ENCODE assay signal across 18 cellular contexts in genomic region chr17:15289285-15290185, GRCh38. TPM values are rescaled to one million over a fixed set of nuclear protein-coding genes. Genes with fewer than 3 reads are reported as not detected.
DNase-seq lines count a peak whose midpoint lies in the region; ATAC-seq, FAIRE-seq and TF ChIP-seq lines count a peak whose summit lies in the region.
"Had no signal": no experiment of that assay in that cellular context is flagged by ENCODE, and none has a peak within 500 bp of the region (broad histone marks: within the 10 kb centered on the region; RNA-seq: fewer than 3 reads in every experiment).

No MANE protein-coding gene starts in this region.

- TF ChIP-seq POLR2A in K562 (conservative IDR thresholded peaks at IDR 0.05), result no peak

- ATAC-seq in K562 (no peak), GM18873 (IDR thresholded peaks at IDR 0.05; ENCODE audit: low FRiP score, unreplicated experiment) (no peak), GM21447 (IDR thresholded peaks at IDR 0.05; ENCODE audit: unreplicated experiment) (no peak), GM18858 (IDR thresholded peaks at IDR 0.05; ENCODE audit: unreplicated experiment) (no peak)
- ATAC-seq: HCT116 had no signal

- H3K4me1 ChIP-seq in K562 (replicated peaks in 1 of 2; ENCODE audit: control insufficient read depth in 2 of 2, insufficient read depth in 2 of 2, low read length in 2 of 2), result peaks cover 0 to 6% of the 10 kb centered on the region in 2 experiments; a peak in 2 of 5 replicates

- H3K4me3 ChIP-seq in K562, result no peak overlapping the region

- peak overlapping the region; percentile 53; the same call in 1 of the 2 replicates for H3K4me2 ChIP-seq in K562 (ENCODE audit: insufficient read depth, low read length)

- no peak overlapping the region for H3K9ac ChIP-seq in K562 (ENCODE audit: insufficient read depth in 1 of 2, low read depth in 2 of 2, low read length in 2 of 2)

- H3K79me2 ChIP-seq in K562 (ENCODE audit: control insufficient read depth, insufficient read depth, low read length), result no peaks in the 10 kb centered on the region

- CTCF ChIA-PET in K562 (lab: Yijun Ruan, JAX; ENCODE audit: low intra/inter-chr PET ratio), result no interaction called here

- no peaks in the 10 kb centered on the region for H3K9me1 ChIP-seq in K562 (ENCODE audit: control insufficient read depth, insufficient read depth, low read length)

- BruUV-seq in K562 (replicated peaks; lab: Mats Ljungman, UMichigan), result no TSS peak

- H3K27ac ChIP-seq in K562 (ENCODE audit: extremely low read depth, low read depth, low read length), result no peak overlapping the region
- H3K27ac ChIP-seq: 22Rv1 had no signal

- H2AFZ ChIP-seq in K562 (ENCODE audit: low read depth, low read length), result peak overlapping the region; percentile 89

- 27% methylated on average over 18 of the region's 22 CpGs for WGBS in K562 (ENCODE audit: insufficient coverage, low coverage, missing lambda C conversion rate)

- no peaks in the 10 kb centered on the region for H3K36me3 ChIP-seq in K562 (ENCODE audit: control insufficient read depth, insufficient read depth, low read length)

- no peak for TF ChIP-seq EP300 in K562 (IDR thresholded peaks at IDR 0.05; ENCODE audit: low read length)

- DNase-seq in DMS153 (lab: John Stamatoyannopoulos, UW) (peak; percentile 0), DMS153 treated with DMSO at 0.1 percent for 48 hours (lab: John Stamatoyannopoulos, UW; ENCODE audit: unreplicated experiment) (no peak), NCI-H1105 (lab: John Stamatoyannopoulos, UW) (peak; percentile 19), K562 (ENCODE audit: extremely low read depth in 1 of 4, low spot score in 3 of 4) (peak in 3 of 4 experiments; percentile 12 to 21 (median 13)), lung microvascular endothelial cell (ENCODE audit: low read depth in 2 of 2) (peak; percentile 65 to 72)
- DNase-seq: activated CD4-positive, alpha-beta memory T cell treated with anti-CD3 and anti-CD28 coated beads for 36 hours; activated gamma-delta T cell treated with Interleukin-2 at 50 U/mL for 16 hours; central memory CD4-positive, alpha-beta T cell; DMS79; NCI-H2081; OCI-M1 had no signal

- H3K9me3 ChIP-seq in K562 (replicated peaks; ENCODE audit: control insufficient read depth, insufficient read depth, low read depth, low read length), result no peaks in the 10 kb centered on the region

- in situ Hi-C loops in K562 (cut with MboI), result no loop called here

- FAIRE-seq in K562 (lab: Jason Lieb, UNC), result no peak

- POLR2A ChIA-PET in K562 (lab: Yijun Ruan, JAX), result no interaction called here

- no peak for TF ChIP-seq CTCF in K562 (IDR thresholded peaks at IDR 0.05 in 2 of 3, conservative IDR thresholded peaks at IDR 0.05 in 1 of 3; ENCODE audit: insufficient read depth in 2 of 3, low read depth in 1 of 3, low read length in 3 of 3)

- H4K20me1 ChIP-seq in K562 (replicated peaks; ENCODE audit: control insufficient read depth, insufficient read depth, low read length), result no peaks in the 10 kb centered on the region

- H3K27me3 ChIP-seq in K562 (ENCODE audit: control insufficient read depth in 2 of 2, insufficient read depth in 2 of 2, low read length in 2 of 2), result no peaks in the 10 kb centered on the region

- intact Hi-C loops in K562 (cut with micrococcal nuclease), result no loop called here

- TF ChIP-seq RAD21 in K562 (CRISPR knock-in tag; conservative IDR thresholded peaks at IDR 0.05 in 1 of 2, IDR thresholded peaks at IDR 0.05 in 1 of 2), result no peak

TF ChIP-seq in K562, 482 proteins besides CTCF, POLR2A, EP300 and RAD21 (continues in another document):
- TF ChIP-seq ZNF668 (CRISPR knock-in tag; IDR thresholded peaks at IDR 0.05) (no peak), NFE2L1 (tag; IDR thresholded peaks at IDR 0.05; ENCODE audit: borderline replicate concordance, low read depth) (no peak), MAFF (IDR thresholded peaks at IDR 0.05; ENCODE audit: low read length) (no peak), ZNF57 (CRISPR knock-in tag; IDR thresholded peaks at IDR 0.05) (no peak), YY1 (IDR thresholded peaks at IDR 0.05; ENCODE audit: borderline replicate concordance in 1 of 3, control insufficient read depth in 1 of 3, extremely low read depth in 1 of 3, insufficient read depth in 3 of 3, insufficient read length in 1 of 3, insufficient replicate concordance in 2 of 3, low read depth in 1 of 3, low read length in 2 of 3) (peak; percentile 36 to 80 (median 38)), RBM22 (IDR thresholded peaks at IDR 0.05; ENCODE audit: low read depth, low read length, poor library complexity, severe bottlenecking) (no peak), ZNF79 (CRISPR knock-in tag; IDR thresholded peaks at IDR 0.05; ENCODE audit: low read depth) (no peak), RFX1 (IDR thresholded peaks at IDR 0.05) (peak; percentile 40; the same call in 1 of the 2 replicates), ZNF589 (CRISPR knock-in tag; IDR thresholded peaks at IDR 0.05; ENCODE audit: low read depth) (0 out of 2 replicates have a peak, but pooled peaks have one; percentile 24), ADNP (tag; IDR thresholded peaks at IDR 0.05) (no peak), BCL6 (CRISPR knock-in tag; IDR thresholded peaks at IDR 0.05) (no peak), ETS2 (tag; IDR thresholded peaks at IDR 0.05; ENCODE audit: borderline replicate concordance, poor library complexity, severe bottlenecking) (no peak), TEAD4 (IDR thresholded peaks at IDR 0.05; ENCODE audit: low read length) (no peak), TEAD4 (CRISPR knock-in tag; IDR thresholded peaks at IDR 0.05; ENCODE audit: borderline replicate concordance) (no peak), NFIC (IDR thresholded peaks at IDR 0.05) (peak; percentile 93)

RNA-seq across cellular contexts. Expression of gene PMP22, which starts 24.4 kb away (rescaled TPM):
- 25.4 and 26.0 TPM in 2 replicates for total RNA-seq in K562 (2011; cell fraction: chromatin; rRNA removed; ENCODE audit: low replicate concordance)
- 30.4 and 30.5 TPM in 2 replicates for total RNA-seq in K562 (2011; cell fraction: nucleolus; rRNA removed)
- total RNA-seq in K562 (2011; cell fraction: nucleoplasm; rRNA removed), result 33.2 and 46.4 TPM in 2 replicates
- total RNA-seq in K562 (2014; rRNA removed) (12.6 and 17.9 TPM in 2 replicates), K562 (2014; rRNA removed; fragmentation: Illumina TruSeq; extraction: Trizol) (22.5 and 25.2 TPM in 2 replicates), K562 (2015; rRNA removed; fragmentation: Illumina TruSeq; extraction: Trizol) (28.7 and 29.1 TPM in 2 replicates), K562 (2021) (25.8 and 26.1 TPM in 2 replicates), lung microvascular endothelial cell (18.7 and 22.2 TPM in 2 replicates)
- polyA plus RNA-seq in K562 (2011; rRNA removed) (24.8 and 29.8 TPM in 2 replicates), K562 (2014; fragmentation: Illumina TruSeq; extraction: Trizol) (38.4 and 45.2 TPM in 2 replicates), K562 (2014; fragmentation: Nextera tagmentation; extraction: Ambion mirVana) (10 to 100 TPM; 54.4 to 62.3 TPM), K562 (2014; rRNA removed) (22.6 and 27.4 TPM in 2 replicates)
- polyA plus RNA-seq in K562 (2011; cell fraction: cytosol; rRNA removed), result 33.2 and 43.8 TPM in 2 replicates
- polyA plus RNA-seq in K562 (2011; cell fraction: nucleus; rRNA removed), result 11.7 and 16.0 TPM in 2 replicates
- 35.9 and 60.1 TPM in 2 replicates for polyA plus RNA-seq in K562 (2012)
- polyA minus RNA-seq in K562 (2011; rRNA and poly(A)+ RNA removed), result 44.8 and 48.5 TPM in 2 replicates
- polyA minus RNA-seq in K562 (2011; cell fraction: cytosol; rRNA and poly(A)+ RNA removed), result 17.1 and 33.0 TPM in 2 replicates
- 6.5 and 15.4 TPM in 2 replicates for polyA minus RNA-seq in K562 (2011; cell fraction: nucleus; rRNA and poly(A)+ RNA removed)
- total RNA-seq: activated CD4-positive, alpha-beta memory T cell treated with anti-CD3 and anti-CD28 coated beads for 36 hours had no signal

RNA-seq across cellular contexts. Expression of gene TEKT3, which starts 51.9 kb away (rescaled TPM):
- not detected in 2 replicates for total RNA-seq in K562 (2011; cell fraction: chromatin; rRNA removed; ENCODE audit: low replicate concordance)
- not detected in 2 replicates for total RNA-seq in K562 (2011; cell fraction: nucleolus; rRNA removed)
- total RNA-seq in K562 (2011; cell fraction: nucleoplasm; rRNA removed), result not detected in 2 replicates
- total RNA-seq in K562 (2014; rRNA removed), result not detected in 2 replicates
- not detected in 2 replicates for total RNA-seq in K562 (2014; rRNA removed; fragmentation: Illumina TruSeq; extraction: Trizol)
- not detected in 2 replicates for total RNA-seq in K562 (2015; rRNA removed; fragmentation: Illumina TruSeq; extraction: Trizol)
- not detected in 2 replicates for total RNA-seq in K562 (2021)
- polyA plus RNA-seq in K562 (2011; rRNA removed), result 0.11 TPM in 1 of 2 replicates, not detected in the other
- polyA plus RNA-seq in K562 (2011; cell fraction: cytosol; rRNA removed), result not detected in 2 replicates
- polyA plus RNA-seq in K562 (2011; cell fraction: nucleus; rRNA removed), result 0.67 and 1.4 TPM in 2 replicates
- polyA plus RNA-seq in K562 (2012), result 1.5 TPM in 1 of 2 replicates, not detected in the other
- polyA plus RNA-seq in K562 (2014; fragmentation: Illumina TruSeq; extraction: Trizol), result not detected in 2 replicates
- polyA plus RNA-seq in K562 (2014; fragmentation: Nextera tagmentation; extraction: Ambion mirVana), result not detected
- polyA plus RNA-seq in K562 (2014; rRNA removed), result 0.34 TPM in 1 of 2 replicates, not detected in the other
- polyA minus RNA-seq in K562 (2011; rRNA and poly(A)+ RNA removed), result not detected in 2 replicates
- polyA minus RNA-seq in K562 (2011; cell fraction: cytosol; rRNA and poly(A)+ RNA removed), result not detected in 2 replicates
- not detected in 2 replicates for polyA minus RNA-seq in K562 (2011; cell fraction: nucleus; rRNA and poly(A)+ RNA removed)
- total RNA-seq in lung microvascular endothelial cell, result not detected in 2 replicates
- total RNA-seq: kidney epithelial cell, skeletal muscle tissue had no signal
